In genomic region chr5:142286111-142286510, GRCh38 we compare ENCODE assay signal across 26 cellular contexts. TPM values are rescaled to one million over a fixed set of nuclear protein-coding genes. Genes with fewer than 3 reads are reported as not detected.
DNase-seq lines count a peak whose midpoint lies in the region; ATAC-seq, FAIRE-seq and TF ChIP-seq lines count a peak whose summit lies in the region.
"Had no signal": no experiment of that assay in that cellular context is flagged by ENCODE, and none has a peak within 500 bp of the region (broad histone marks: within the 10 kb centered on the region; RNA-seq: fewer than 3 reads in every experiment).

No MANE protein-coding gene starts in this region.

- H2BK12ac ChIP-seq in neuronal stem cell (ENCODE audit: low read length): no peak overlapping the region

- H3K79me1 ChIP-seq in neuronal stem cell (ENCODE audit: low read depth, low read length): no peaks in the 10 kb centered on the region

- no peak overlapping the region for H3K4me2 ChIP-seq in neuronal stem cell (ENCODE audit: insufficient read depth, low read length, poor library complexity, severe bottlenecking)

- H3K14ac ChIP-seq in neuronal stem cell (ENCODE audit: low read length): no peak overlapping the region

- H3K4me1 ChIP-seq in HEK293 (ENCODE audit: control insufficient read depth, insufficient read depth, low read length): peaks cover 15% of the 10 kb centered on the region
- peaks cover 0 to 2% of the 10 kb centered on the region in 2 donors for H3K4me1 ChIP-seq in small intestine (ENCODE audit: control insufficient read depth in 2 of 2, insufficient read depth in 1 of 2, low read depth in 1 of 2, low read length in 1 of 2)
- peaks cover 16 to 22% of the 10 kb centered on the region in 2 donors for H3K4me1 ChIP-seq in neuronal stem cell (ENCODE audit: control insufficient read depth in 2 of 2, insufficient read depth in 1 of 2, low read depth in 1 of 2, low read length in 2 of 2)

- H3K9me3 ChIP-seq in HEK293 (ENCODE audit: control insufficient read depth, insufficient read depth, low read depth, low read length): no peaks in the 10 kb centered on the region
- H3K9me3 ChIP-seq in small intestine (ENCODE audit: control insufficient read depth, low read depth): no peaks in the 10 kb centered on the region
- H3K9me3 ChIP-seq in neuronal stem cell (replicated peaks in 1 of 2; ENCODE audit: control insufficient read depth in 2 of 2, insufficient read depth in 1 of 2, low read depth in 1 of 2, low read length in 2 of 2): no peaks in the 10 kb centered on the region
- H3K9me3 ChIP-seq: BLaER1 had no signal

- no peak overlapping the region for H2AK5ac ChIP-seq in neuronal stem cell (ENCODE audit: low read depth, low read length)

- no peaks in the 10 kb centered on the region for H3K36me3 ChIP-seq in HEK293 (ENCODE audit: control insufficient read depth in 2 of 2, insufficient read depth in 1 of 2, low read length in 2 of 2)
- H3K36me3 ChIP-seq in small intestine (ENCODE audit: control insufficient read depth in 2 of 2, insufficient read depth in 2 of 2, low read length in 2 of 2): no peaks in the 10 kb centered on the region
- no peaks in the 10 kb centered on the region for H3K36me3 ChIP-seq in neuronal stem cell (replicated peaks in 1 of 2; ENCODE audit: control insufficient read depth in 2 of 2, insufficient read depth in 2 of 2, low read length in 2 of 2)
- H3K36me3 ChIP-seq: BLaER1 had no signal

- H3K4me3 Mint-ChIP-seq in WTC11: no peak overlapping the region
- H3K4me3 Mint-ChIP-seq in type B pancreatic cell: no peak overlapping the region
- H3K4me3 Mint-ChIP-seq: CD4-positive, alpha-beta T cell; H9 had no signal

- H3K18ac ChIP-seq in neuronal stem cell (ENCODE audit: low read length): no peak overlapping the region

- POLR2A ChIA-PET in HEK293 (lab: Yijun Ruan, JAX): interaction anchor here (0.6 kb wide), 1 partner anchor 58 kb away, joined by 3 read pairs; no protein-coding TSS in a partner anchor
- POLR2A ChIA-PET in WTC11 (lab: Charles Lee): no interaction called here

- H2AFZ ChIP-seq in neuronal stem cell (ENCODE audit: low read length): no peak overlapping the region
- H2AFZ ChIP-seq: GM23248 had no signal

- H4K91ac ChIP-seq in neuronal stem cell (ENCODE audit: low read depth, low read length, poor library complexity): no peak overlapping the region

- H3K27ac ChIP-seq in HEK293 (ENCODE audit: extremely low read depth, low read depth, low read length) (no peak overlapping the region), small intestine (ENCODE audit: low read depth in 1 of 2, low read length in 1 of 2) (no peak overlapping the region), neuronal stem cell (replicated peaks; ENCODE audit: low read length) (no peak overlapping the region)
- H3K27ac ChIP-seq: BLaER1, GM23248, RWPE1 had no signal

- DNase-seq in WTC11 (ENCODE audit: low spot score) (no peak), islet precursor cell (peak; percentile 49), small intestine (peak; percentile 86), UCSD-AML1 (lab: John Stamatoyannopoulos, UW; ENCODE audit: unreplicated experiment) (no peak), type B pancreatic cell (ENCODE audit: extremely low spot score, unreplicated experiment) (no peak), neuronal stem cell (ENCODE audit: low spot score) (no peak)
- DNase-seq: CD4-positive, alpha-beta T cell; GM23248; H9; KG1; MM.1S; NCI-H1048; NCI-H1417; NCI-H1694; NCI-H2029 treated with DMSO at 0.1 percent for 48 hours; NCI-H2171; NCI-H226; NCI-H510A treated with DMSO at 0.1 percent for 48 hours; NCI-H774; SHP77 had no signal

- TF ChIP-seq CTCF in HEK293 (tag by site-specific recombination; IDR thresholded peaks at IDR 0.05) (no peak), WTC11 (IDR thresholded peaks at IDR 0.05) (no peak), type B pancreatic cell (conservative IDR thresholded peaks at IDR 0.05) (no peak)

- CTCF ChIA-PET in HEK293 (lab: Yijun Ruan, JAX): no interaction called here
- CTCF ChIA-PET in WTC11 (lab: Charles Lee): no interaction called here

- H4K8ac ChIP-seq in neuronal stem cell (ENCODE audit: low read depth, low read length): no peak overlapping the region

- H3K4me3 ChIP-seq in HEK293 (ENCODE audit: low read depth, low read length) (no peak overlapping the region), small intestine (ENCODE audit: low read depth in 1 of 2, low read length in 2 of 2) (no peak overlapping the region), neuronal stem cell (ENCODE audit: low read length in 2 of 2) (no peak overlapping the region)
- H3K4me3 ChIP-seq: BLaER1, GM23248 had no signal

- ATAC-seq in WTC11: no peak

- no peak overlapping the region for H3K9ac ChIP-seq in neuronal stem cell (ENCODE audit: low read depth, low read length, poor library complexity)
- H3K9ac ChIP-seq: BLaER1, GM23248 had no signal

- H2BK15ac ChIP-seq in neuronal stem cell (ENCODE audit: low read length): no peak overlapping the region

- no peaks in the 10 kb centered on the region for H3K27me3 ChIP-seq in small intestine (ENCODE audit: control insufficient read depth in 2 of 2, insufficient read depth in 2 of 2, low read length in 2 of 2)
- H3K27me3 ChIP-seq in neuronal stem cell (ENCODE audit: control insufficient read depth in 3 of 3, insufficient read depth in 3 of 3, low read depth in 1 of 3, low read length in 3 of 3): no peaks in the 10 kb centered on the region
- H3K27me3 ChIP-seq: BLaER1 had no signal

- H3K27me3 Mint-ChIP-seq in WTC11 (ENCODE audit: low read depth): no peaks in the 10 kb centered on the region; the same call in 1 of the 2 replicates
- H3K27me3 Mint-ChIP-seq in type B pancreatic cell: peaks cover 4% of the 10 kb centered on the region
- H3K27me3 Mint-ChIP-seq: CD4-positive, alpha-beta T cell had no signal

- no peak overlapping the region for H3K23ac ChIP-seq in neuronal stem cell (ENCODE audit: low read depth, low read length, poor library complexity)

- H3K4ac ChIP-seq in neuronal stem cell (ENCODE audit: low read length): no peak overlapping the region

- no peak overlapping the region for H2BK5ac ChIP-seq in neuronal stem cell (ENCODE audit: low read length)

- H3K36me3 Mint-ChIP-seq in WTC11: no peaks in the 10 kb centered on the region
- H3K36me3 Mint-ChIP-seq in type B pancreatic cell: no peaks in the 10 kb centered on the region

- H3K27ac Mint-ChIP-seq in WTC11 (peak overlapping the region; percentile 63), type B pancreatic cell (no peak overlapping the region)
- H3K27ac Mint-ChIP-seq: CD4-positive, alpha-beta T cell had no signal

- no peaks in the 10 kb centered on the region for H3K9me3 Mint-ChIP-seq in WTC11
- no peaks in the 10 kb centered on the region for H3K9me3 Mint-ChIP-seq in type B pancreatic cell
- H3K9me3 Mint-ChIP-seq: CD4-positive, alpha-beta T cell; H9 had no signal

- FAIRE-seq in small intestine (lab: Jason Lieb, UNC): no peak
- FAIRE-seq: A204.1, D721Med, GM18507 had no signal

- WGBS in small intestine, 3 donors: 24 to 73% (median 48%) methylated on average over 12 of the region's 12 CpGs
- WGBS in neuronal stem cell (ENCODE audit: extremely low coverage in 2 of 2, insufficient read length in 2 of 2, insufficient replicate concordance in 1 of 2), 2 donors: no CpG with 5 or more reads among the region's 12 CpGs

- H3K4me1 Mint-ChIP-seq in WTC11 (peaks cover 55% of the 10 kb centered on the region), type B pancreatic cell (ENCODE audit: unreplicated experiment) (peaks cover 52% of the 10 kb centered on the region)

- no peak overlapping the region for H2BK120ac ChIP-seq in neuronal stem cell (ENCODE audit: low read depth, low read length)

TF ChIP-seq in HEK293, 187 proteins besides CTCF, POLR2A, EP300 and RAD21 (continues in another document):
- TF ChIP-seq YY2 (tag by site-specific recombination; IDR thresholded peaks at IDR 0.05) (no peak), ZNF214 (tag by site-specific recombination; IDR thresholded peaks at IDR 0.05; ENCODE audit: borderline replicate concordance) (no peak), GLIS1 (tag by site-specific recombination; IDR thresholded peaks at IDR 0.05) (peak; percentile 38; the same call in 1 of the 2 replicates), ZNF121 (tag by site-specific recombination; IDR thresholded peaks at IDR 0.05) (no peak), ZNF24 (tag by site-specific recombination; IDR thresholded peaks at IDR 0.05) (no peak), ZNF146 (tag by site-specific recombination; IDR thresholded peaks at IDR 0.05) (peak; percentile 68), SP2 (tag by site-specific recombination; IDR thresholded peaks at IDR 0.05) (no peak), ZNF16 (tag by site-specific recombination; IDR thresholded peaks at IDR 0.05; ENCODE audit: low read depth) (no peak)

TF ChIP-seq in WTC11, 78 proteins besides CTCF, POLR2A, EP300 and RAD21:
- no peak for TF ChIP-seq ZNF416 (CRISPR knock-in tag; IDR thresholded peaks at IDR 0.05)
- TF ChIP-seq SP1 (CRISPR knock-in tag; conservative IDR thresholded peaks at IDR 0.05): no peak

RNA-seq across cellular contexts. Expression of gene SPRY4, which starts 38.7 kb away (rescaled TPM):
- total RNA-seq in WTC11 (2021) (99.6 to 140 TPM (median 103 TPM) in 3 replicates), type B pancreatic cell (ENCODE audit: low replicate concordance) (16.1 and 20.7 TPM in 2 replicates)
- 1 to 10 TPM; 1.4 to 7.9 (median 5.8) TPM for polyA plus RNA-seq in small intestine
- polyA plus RNA-seq in neuronal stem cell (2013, experiment 1 of 2): 10.5 TPM
- 11.3 TPM for polyA plus RNA-seq in neuronal stem cell (2013, experiment 2 of 2)

Comparison
In these comparisons a context has a peak if more than half of its experiments do, and no peak if none do; other contexts are left out.
1. DNase-seq: peak in islet precursor cell (single experiment) and small intestine (single experiment); none in WTC11 (single experiment), UCSD-AML1 (single experiment), type B pancreatic cell (single experiment) and neuronal stem cell (single experiment).